In the genomic region with DNA sequence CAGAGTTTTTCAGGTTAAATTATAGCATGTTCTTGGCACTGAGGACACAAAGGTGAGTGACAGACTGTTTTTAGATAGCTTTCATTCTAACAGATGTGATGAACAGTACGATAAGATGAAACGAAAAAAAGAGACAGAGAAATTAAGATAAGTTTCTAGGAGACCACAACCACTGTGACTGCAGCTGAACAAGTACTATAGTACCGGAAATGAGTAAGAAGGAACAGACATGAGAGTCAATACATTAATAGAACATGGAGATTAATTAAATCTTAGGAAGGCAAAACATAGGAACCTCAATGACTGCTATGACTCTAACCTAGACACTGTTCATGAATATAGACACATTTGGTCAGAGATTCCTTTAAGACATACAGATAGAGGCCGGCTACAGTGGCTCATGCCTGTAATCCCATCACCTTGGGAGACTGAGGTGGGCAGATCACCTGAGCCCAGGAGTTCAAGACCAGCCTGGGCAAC, we compare ENCODE assay signal across 1 cellular context.
TF ChIP-seq lines count a peak whose summit lies in the region.

No MANE protein-coding gene starts in this region.

TF ChIP-seq in SK-N-SH, 30 proteins besides CTCF, POLR2A, EP300 and RAD21 (continued from another document):
- TF ChIP-seq, protein P1, sequence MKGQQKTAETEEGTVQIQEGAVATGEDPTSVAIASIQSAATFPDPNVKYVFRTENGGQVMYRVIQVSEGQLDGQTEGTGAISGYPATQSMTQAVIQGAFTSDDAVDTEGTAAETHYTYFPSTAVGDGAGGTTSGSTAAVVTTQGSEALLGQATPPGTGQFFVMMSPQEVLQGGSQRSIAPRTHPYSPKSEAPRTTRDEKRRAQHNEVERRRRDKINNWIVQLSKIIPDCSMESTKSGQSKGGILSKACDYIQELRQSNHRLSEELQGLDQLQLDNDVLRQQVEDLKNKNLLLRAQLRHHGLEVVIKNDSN (IDR thresholded peaks at IDR 0.05; ENCODE audit: borderline replicate concordance, low read depth): no peak
- TF ChIP-seq TCF12 (IDR thresholded peaks at IDR 0.05) (no peak), SIN3A (IDR thresholded peaks at IDR 0.05; ENCODE audit: borderline replicate concordance, low read depth, low read length) (no peak), YY1 (IDR thresholded peaks at IDR 0.05; ENCODE audit: low read depth) (no peak), MXI1 (IDR thresholded peaks at IDR 0.05; ENCODE audit: low read depth, low read length) (no peak), TAF1 (IDR thresholded peaks at IDR 0.05; ENCODE audit: borderline replicate concordance, low read depth, low read length) (no peak), ELF1 (IDR thresholded peaks at IDR 0.05) (no peak), MEF2A (IDR thresholded peaks at IDR 0.05; ENCODE audit: borderline replicate concordance, low read depth) (no peak), RXRA (IDR thresholded peaks at IDR 0.05; ENCODE audit: borderline replicate concordance, low read depth) (no peak)
